In genomic region chr2:202378001-202378400, GRCh38 we compare ENCODE assay signal across 8 cellular contexts. TPM values are rescaled to one million over a fixed set of nuclear protein-coding genes. Genes with fewer than 3 reads are reported as not detected.
DNase-seq lines count a peak whose midpoint lies in the region; ATAC-seq and TF ChIP-seq lines count a peak whose summit lies in the region.

No MANE protein-coding gene starts in this region.

- peak overlapping the region; percentile 99 for H3K4me3 Mint-ChIP-seq in activated CD4-positive, alpha-beta memory T cell treated with anti-CD3 and anti-CD28 coated beads, Interleukin-2, amount 10 ng/mL, durations not matched to agents 7 days and 5 days

- no peaks in the 10 kb centered on the region for H3K27me3 ChIP-seq in SK-N-SH (ENCODE audit: insufficient read depth)
- H3K27me3 ChIP-seq in iPS-20b (ENCODE audit: insufficient read depth, low read length) = no peaks in the 10 kb centered on the region
- H3K27me3 ChIP-seq in subcutaneous abdominal adipose tissue (ENCODE audit: control insufficient read depth in 5 of 5, insufficient read depth in 4 of 5, low read length in 5 of 5) = no peaks in the 10 kb centered on the region

- H3K9me3 ChIP-seq in SK-N-SH = no peaks in the 10 kb centered on the region
- no peaks in the 10 kb centered on the region for H3K9me3 ChIP-seq in iPS-20b (ENCODE audit: insufficient read depth, low read depth, low read length)
- no peaks in the 10 kb centered on the region for H3K9me3 ChIP-seq in subcutaneous abdominal adipose tissue (ENCODE audit: control insufficient read depth in 5 of 5, low read length in 5 of 5)

- H3K27me3 Mint-ChIP-seq in activated CD4-positive, alpha-beta memory T cell treated with anti-CD3 and anti-CD28 coated beads, Interleukin-2, amount 10 ng/mL, durations not matched to agents 7 days and 5 days = peaks cover 7% of the 10 kb centered on the region

- H3K36me3 ChIP-seq in SK-N-SH (replicated peaks in 1 of 2; ENCODE audit: control insufficient read depth in 1 of 2, insufficient read depth in 2 of 2, low read length in 1 of 2) = peaks cover 0 to 11% of the 10 kb centered on the region in 2 experiments
- H3K36me3 ChIP-seq in iPS-20b (ENCODE audit: insufficient read depth, low read depth, low read length) = no peaks in the 10 kb centered on the region
- H3K36me3 ChIP-seq in subcutaneous abdominal adipose tissue (ENCODE audit: control insufficient read depth in 5 of 5, insufficient read depth in 5 of 5, low read length in 5 of 5) = no peaks in the 10 kb centered on the region

- no peak for ATAC-seq in SK-N-SH treated with all-trans-retinoic acid at 6 μM for 48 hours
- ATAC-seq in HG03571 (IDR thresholded peaks at IDR 0.05; ENCODE audit: unreplicated experiment) = no peak
- ATAC-seq in sciatic nerve = no peak

- H3K9me2 ChIP-seq in SK-N-SH = no peaks in the 10 kb centered on the region

- DNase-seq in SK-N-SH = no peak
- DNase-seq in activated CD4-positive, alpha-beta memory T cell treated with anti-CD3 and anti-CD28 coated beads, Interleukin-2, amount 10 ng/mL, durations not matched to agents 7 days and 5 days = no peak
- DNase-seq in NCI-H128 (lab: John Stamatoyannopoulos, UW; ENCODE audit: unreplicated experiment) = no peak
- DNase-seq in sciatic nerve (ENCODE audit: low spot score) = no peak

- H3K4me3 ChIP-seq in SK-N-SH (ENCODE audit: low read depth in 2 of 2, low read length in 1 of 2) (peak overlapping the region; percentile 93 to 97), iPS-20b (ENCODE audit: low read length) (peak overlapping the region; percentile 96), subcutaneous abdominal adipose tissue (ENCODE audit: low read depth in 1 of 5, low read length in 5 of 5) (peak overlapping the region; percentile 68 to 99 (median 93))

- POLR2A ChIA-PET in SK-N-SH (lab: Yijun Ruan, JAX) = interaction anchor here (0.7 kb wide), 1 partner anchor 1414 kb away, joined by 3 read pairs; no protein-coding TSS in a partner anchor
- POLR2A ChIA-PET in activated CD4-positive, alpha-beta memory T cell treated with anti-CD3 and anti-CD28 coated beads, Interleukin-2, amount 10 ng/mL, durations not matched to agents 7 days and 5 days (lab: Charles Lee) = no interaction called here

- TF ChIP-seq CTCF in SK-N-SH (IDR thresholded peaks at IDR 0.05) = no peak

- H3F3A ChIP-seq in SK-N-SH (replicated peaks; ENCODE audit: insufficient read depth) = peaks cover 36% of the 10 kb centered on the region

- peaks cover 77% of the 10 kb centered on the region for H3K79me2 ChIP-seq in SK-N-SH (ENCODE audit: insufficient read depth)

- 1% methylated on average over 4 of the region's 4 CpGs for WGBS in SK-N-SH (ENCODE audit: low lambda C conversion rate)

- peak overlapping the region; percentile 94 to 99 for H3K27ac ChIP-seq in SK-N-SH (ENCODE audit: low read depth in 2 of 2, low read length in 1 of 2)
- H3K27ac ChIP-seq in iPS-20b (ENCODE audit: low read length) = no peak overlapping the region
- peak overlapping the region; percentile 96 for H3K27ac ChIP-seq in subcutaneous abdominal adipose tissue (ENCODE audit: low read depth, low read length)

- H3K36me3 Mint-ChIP-seq in activated CD4-positive, alpha-beta memory T cell treated with anti-CD3 and anti-CD28 coated beads, Interleukin-2, amount 10 ng/mL, durations not matched to agents 7 days and 5 days (ENCODE audit: low read depth) = peaks cover 6% of the 10 kb centered on the region

- no peak overlapping the region for H2AFZ ChIP-seq in SK-N-SH (ENCODE audit: low read depth)

- H3K9me3 Mint-ChIP-seq in activated CD4-positive, alpha-beta memory T cell treated with anti-CD3 and anti-CD28 coated beads, Interleukin-2, amount 10 ng/mL, durations not matched to agents 7 days and 5 days = no peaks in the 10 kb centered on the region

- H4K20me1 ChIP-seq in SK-N-SH (ENCODE audit: insufficient read depth) = peaks cover 63% of the 10 kb centered on the region

- no peak for TF ChIP-seq RAD21 in SK-N-SH (IDR thresholded peaks at IDR 0.05; ENCODE audit: low read length)

- peak overlapping the region; percentile 98 for H3K9ac ChIP-seq in SK-N-SH
- peak overlapping the region; percentile 90 for H3K9ac ChIP-seq in iPS-20b (ENCODE audit: low read depth, low read length)
- peak overlapping the region in 4 of 5 donors; percentile 89 to 97 (median 92) for H3K9ac ChIP-seq in subcutaneous abdominal adipose tissue (ENCODE audit: low read length in 5 of 5)

- peaks cover 25% of the 10 kb centered on the region for H3K4me1 Mint-ChIP-seq in activated CD4-positive, alpha-beta memory T cell treated with anti-CD3 and anti-CD28 coated beads, Interleukin-2, amount 10 ng/mL, durations not matched to agents 7 days and 5 days

- TF ChIP-seq EP300 in SK-N-SH (IDR thresholded peaks at IDR 0.05; ENCODE audit: borderline replicate concordance in 1 of 2, low read depth in 1 of 2, low read length in 1 of 2) = no peak

- H3K4me1 ChIP-seq in SK-N-SH (ENCODE audit: control insufficient read depth in 1 of 2, insufficient read depth in 2 of 2, low read depth in 1 of 2, low read length in 1 of 2) (peaks cover 10 to 17% of the 10 kb centered on the region in 2 experiments; a peak in 3 of 4 replicates), iPS-20b (ENCODE audit: insufficient read depth, low read length) (peaks cover 16% of the 10 kb centered on the region), subcutaneous abdominal adipose tissue (ENCODE audit: control insufficient read depth in 5 of 5, insufficient read depth in 5 of 5, low read length in 5 of 5) (peaks cover 0 to 41% (median 36%) of the 10 kb centered on the region in 5 donors)

- H3K4me2 ChIP-seq in SK-N-SH = peak overlapping the region; percentile 76

- intact Hi-C loops in sciatic nerve (cut with DNase I) = no loop called here

- H3K27ac Mint-ChIP-seq in activated CD4-positive, alpha-beta memory T cell treated with anti-CD3 and anti-CD28 coated beads, Interleukin-2, amount 10 ng/mL, durations not matched to agents 7 days and 5 days = no peak overlapping the region

- CTCF ChIA-PET in SK-N-SH (lab: Yijun Ruan, JAX) = interaction anchor here (1.8 kb wide), 1 partner anchor 99 kb away, joined by 8 read pairs; no protein-coding TSS in a partner anchor
- CTCF ChIA-PET in activated CD4-positive, alpha-beta memory T cell treated with anti-CD3 and anti-CD28 coated beads, Interleukin-2, amount 10 ng/mL, durations not matched to agents 7 days and 5 days (lab: Charles Lee) = no interaction called here

TF ChIP-seq in SK-N-SH, 30 proteins besides CTCF, POLR2A, EP300 and RAD21 (continues in another document):
- TF ChIP-seq USF2 (IDR thresholded peaks at IDR 0.05; ENCODE audit: borderline replicate concordance, low read depth, low read length) = no peak
- TF ChIP-seq NRF1 (IDR thresholded peaks at IDR 0.05; ENCODE audit: low read depth, low read length) = no peak
- TF ChIP-seq GABPA (IDR thresholded peaks at IDR 0.05; ENCODE audit: low read depth) = no peak
- TF ChIP-seq MXI1 (IDR thresholded peaks at IDR 0.05; ENCODE audit: low read depth, low read length) = no peak
- no peak for TF ChIP-seq SMC3 (IDR thresholded peaks at IDR 0.05; ENCODE audit: low read depth, low read length)
- no peak for TF ChIP-seq YY1 (IDR thresholded peaks at IDR 0.05; ENCODE audit: low read depth)
- TF ChIP-seq MAX (IDR thresholded peaks at IDR 0.05; ENCODE audit: low read depth) = no peak
- TF ChIP-seq POLR2AphosphoS5 (IDR thresholded peaks at IDR 0.05; ENCODE audit: low read depth, low read length) = no peak
- no peak for TF ChIP-seq RCOR1 (IDR thresholded peaks at IDR 0.05; ENCODE audit: low read length)

TF ChIP-seq in SK-N-SH treated with all-trans-retinoic acid at 6 μM for 48 hours, 23 proteins besides CTCF, POLR2A, EP300 and RAD21:
- no peak for TF ChIP-seq ESRRG (CRISPR knock-in tag; IDR thresholded peaks at IDR 0.05)
- TF ChIP-seq, protein P1, sequence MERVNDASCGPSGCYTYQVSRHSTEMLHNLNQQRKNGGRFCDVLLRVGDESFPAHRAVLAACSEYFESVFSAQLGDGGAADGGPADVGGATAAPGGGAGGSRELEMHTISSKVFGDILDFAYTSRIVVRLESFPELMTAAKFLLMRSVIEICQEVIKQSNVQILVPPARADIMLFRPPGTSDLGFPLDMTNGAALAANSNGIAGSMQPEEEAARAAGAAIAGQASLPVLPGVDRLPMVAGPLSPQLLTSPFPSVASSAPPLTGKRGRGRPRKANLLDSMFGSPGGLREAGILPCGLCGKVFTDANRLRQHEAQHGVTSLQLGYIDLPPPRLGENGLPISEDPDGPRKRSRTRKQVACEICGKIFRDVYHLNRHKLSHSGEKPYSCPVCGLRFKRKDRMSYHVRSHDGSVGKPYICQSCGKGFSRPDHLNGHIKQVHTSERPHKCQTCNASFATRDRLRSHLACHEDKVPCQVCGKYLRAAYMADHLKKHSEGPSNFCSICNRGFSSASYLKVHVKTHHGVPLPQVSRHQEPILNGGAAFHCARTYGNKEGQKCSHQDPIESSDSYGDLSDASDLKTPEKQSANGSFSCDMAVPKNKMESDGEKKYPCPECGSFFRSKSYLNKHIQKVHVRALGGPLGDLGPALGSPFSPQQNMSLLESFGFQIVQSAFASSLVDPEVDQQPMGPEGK (CRISPR knock-in tag; IDR thresholded peaks at IDR 0.05; ENCODE audit: borderline replicate concordance) = no peak
- TF ChIP-seq PPARA (CRISPR knock-in tag; IDR thresholded peaks at IDR 0.05; ENCODE audit: borderline replicate concordance) = no peak
- TF ChIP-seq CSRNP3 (CRISPR knock-in tag; IDR thresholded peaks at IDR 0.05) = no peak
- TF ChIP-seq SNAI2 (CRISPR knock-in tag; IDR thresholded peaks at IDR 0.05) = no peak
- TF ChIP-seq TCF4 (CRISPR knock-in tag; IDR thresholded peaks at IDR 0.05; ENCODE audit: borderline replicate concordance) = no peak
- no peak for TF ChIP-seq GLIS3 (CRISPR knock-in tag; IDR thresholded peaks at IDR 0.05)
- no peak for TF ChIP-seq CSDC2 (CRISPR knock-in tag; IDR thresholded peaks at IDR 0.05)
- TF ChIP-seq ISL1 (CRISPR knock-in tag; IDR thresholded peaks at IDR 0.05) = no peak

RNA-seq across cellular contexts. Expression of gene BMPR2, which starts 1.9 kb away (rescaled TPM):
- polyA plus RNA-seq in SK-N-SH (2012; rRNA removed) = 10.2 and 14.0 TPM in 2 replicates
- 15.5 and 15.8 TPM in 2 replicates for polyA plus RNA-seq in SK-N-SH (2012; cell fraction: cytosol; rRNA removed)
- 5.1 and 10.4 TPM in 2 replicates for polyA plus RNA-seq in SK-N-SH (2012; cell fraction: nucleus; rRNA removed)
- total RNA-seq in activated CD4-positive, alpha-beta memory T cell treated with anti-CD3 and anti-CD28 coated beads, Interleukin-2, amount 10 ng/mL, durations not matched to agents 7 days and 5 days = 10 to 100 TPM in 1 of 2 experiments, 1 to 10 TPM in 1; 9.7 to 10.6 TPM
- total RNA-seq in sciatic nerve = 82.7 TPM
